In the genomic region with DNA sequence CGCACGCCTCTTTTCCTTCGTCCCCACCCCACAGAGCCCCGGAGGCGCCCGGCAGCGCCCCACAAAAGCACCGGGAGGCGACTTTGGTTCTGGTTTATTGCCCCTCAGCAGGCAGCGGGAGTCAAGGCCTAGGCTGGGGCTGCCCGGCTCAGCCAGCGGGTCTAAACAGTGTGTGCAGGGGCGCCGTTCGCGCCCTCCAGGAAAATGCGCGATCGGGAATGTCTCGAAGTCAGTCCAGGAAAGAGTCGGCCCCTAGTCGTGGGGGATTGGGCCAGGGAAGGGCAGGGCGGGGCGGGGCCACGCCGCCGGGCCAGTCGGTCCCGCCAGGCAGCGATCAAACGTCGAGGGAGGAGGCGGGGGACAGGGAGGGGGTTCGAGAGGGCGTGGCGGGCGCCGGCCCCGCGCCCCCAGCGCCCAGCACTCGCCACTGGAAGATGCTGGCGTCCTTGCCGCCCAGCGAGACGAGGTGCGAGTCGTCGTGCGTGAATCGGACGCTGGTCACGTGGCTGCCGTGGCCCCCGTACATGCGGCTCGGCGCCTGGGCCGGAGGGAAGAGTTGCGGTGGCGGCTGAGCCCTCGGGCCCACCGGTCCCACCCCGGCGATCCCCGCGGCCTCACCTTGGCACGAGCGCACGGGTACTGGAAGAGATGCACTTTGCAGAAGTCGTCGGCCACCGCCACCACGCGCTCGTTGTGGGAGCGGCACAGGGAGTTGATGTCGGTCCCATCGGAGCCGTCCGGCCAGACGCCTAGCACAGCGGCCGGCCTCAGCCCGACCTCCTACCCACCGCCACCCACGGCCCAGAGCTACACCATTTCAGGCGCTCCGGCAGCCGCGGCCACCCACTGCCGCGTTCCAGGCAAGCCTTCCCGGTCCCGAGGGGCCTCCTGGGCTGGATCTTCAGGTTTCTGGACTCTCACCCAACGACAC, we compare ENCODE assay signal across 7 cellular contexts. TPM values are rescaled to one million over a fixed set of nuclear protein-coding genes. Genes with fewer than 3 reads are reported as not detected.
A peak's percentile ranks its signal among the peaks of the same experiment; 100 is the strongest.
DNase-seq lines count a peak whose midpoint lies in the region; ATAC-seq and TF ChIP-seq lines count a peak whose summit lies in the region.

No MANE protein-coding gene starts in this region.

- no peaks in the 10 kb centered on the region for H3K27me3 Mint-ChIP-seq in activated B cell treated with CpG ODN at 0.5 μM for 24 hours

- intact Hi-C loops in activated B cell treated with CpG ODN at 0.5 μM for 24 hours (cut with micrococcal nuclease) = loop anchor here (1.0 to 2.0 kb wide), 4 partner anchors 10 to 46 kb away; a partner anchor contains a TSS
- intact Hi-C loops in esophagus muscularis mucosa (cut with DNase I) = no loop called here
- intact Hi-C loops in upper lobe of right lung (cut with DNase I) = no loop called here

- no peaks in the 10 kb centered on the region for H3K27me3 ChIP-seq in esophagus muscularis mucosa
- H3K27me3 ChIP-seq in mucosa of rectum (ENCODE audit: control insufficient read depth in 2 of 2, insufficient read depth in 2 of 2, low read length in 2 of 2) = no peaks in the 10 kb centered on the region
- H3K27me3 ChIP-seq in upper lobe of right lung = no peaks in the 10 kb centered on the region

- TF ChIP-seq CTCF in activated B cell treated with CpG ODN at 0.5 μM for 24 hours (IDR thresholded peaks at IDR 0.05) (no peak), esophagus muscularis mucosa (IDR thresholded peaks at IDR 0.05) (peak in 2 of 3 experiments; percentile 24 to 32), upper lobe of right lung (IDR thresholded peaks at IDR 0.05) (no peak)

- H3K4me1 ChIP-seq in esophagus muscularis mucosa (peaks cover 33 to 63% (median 42%) of the 10 kb centered on the region in 4 donors), mucosa of rectum (ENCODE audit: control insufficient read depth in 2 of 2, insufficient read depth in 2 of 2, low read length in 2 of 2) (peaks cover 25 to 27% of the 10 kb centered on the region in 2 donors), upper lobe of right lung (peaks cover 25% of the 10 kb centered on the region)

- H3K9me3 Mint-ChIP-seq in activated B cell treated with CpG ODN at 0.5 μM for 24 hours = peaks cover 2% of the 10 kb centered on the region

- H3K9me3 ChIP-seq in esophagus muscularis mucosa = no peaks in the 10 kb centered on the region
- no peaks in the 10 kb centered on the region for H3K9me3 ChIP-seq in mucosa of rectum (ENCODE audit: control insufficient read depth in 2 of 2, low read length in 2 of 2)
- H3K9me3 ChIP-seq in upper lobe of right lung = no peaks in the 10 kb centered on the region

- POLR2A ChIA-PET in activated B cell treated with CpG ODN at 0.5 μM for 24 hours (lab: Charles Lee) = interaction anchor here (0.5 to 8.2 kb wide), 37 partner anchors 9 to 279 kb away, joined by 3 to 246 read pairs (median 8); a partner anchor contains a TSS

- H3K9ac ChIP-seq in mucosa of rectum (ENCODE audit: low read depth in 1 of 2, low read length in 2 of 2) = peak overlapping the region; percentile 70 to 95

- CTCF ChIA-PET in activated B cell treated with CpG ODN at 0.5 μM for 24 hours (lab: Charles Lee) = interaction anchor here (0.7 to 2.4 kb wide), 6 partner anchors 9 to 262 kb away, joined by 3 to 13 read pairs (median 6); a partner anchor contains a TSS

- H3K27ac Mint-ChIP-seq in activated B cell treated with CpG ODN at 0.5 μM for 24 hours = peak overlapping the region; percentile 97

- DNase-seq in NCI-H1092 (lab: John Stamatoyannopoulos, UW) = peak; percentile 73
- DNase-seq in activated B cell treated with CpG ODN at 0.5 μM for 24 hours = peak; percentile 46
- DNase-seq in esophagus muscularis mucosa (ENCODE audit: extremely low spot score) = no peak
- peak; percentile 85 for DNase-seq in upper lobe of right lung

- peak; percentile 32 for TF ChIP-seq POLR2A in GM10847 (IDR thresholded peaks at IDR 0.05; ENCODE audit: extremely low read depth, insufficient read length)
- no peak for TF ChIP-seq POLR2A in esophagus muscularis mucosa (IDR thresholded peaks at IDR 0.05; ENCODE audit: low read depth)

- TF ChIP-seq EP300 in esophagus muscularis mucosa (IDR thresholded peaks at IDR 0.05) = no peak

- peak overlapping the region; percentile 92 for H3K4me3 Mint-ChIP-seq in activated B cell treated with CpG ODN at 0.5 μM for 24 hours

- ATAC-seq in activated B cell treated with CpG ODN at 0.5 μM for 24 hours (ENCODE audit: low read depth) = peak; percentile 2
- ATAC-seq in upper lobe of right lung = peak; percentile 54
- ATAC-seq in HG02588 (IDR thresholded peaks at IDR 0.05; ENCODE audit: unreplicated experiment) = no peak

- H3K4me3 ChIP-seq in esophagus muscularis mucosa (peak overlapping the region; percentile 67 to 100 (median 94)), mucosa of rectum (ENCODE audit: low read length in 2 of 2) (peak overlapping the region; percentile 90 to 94), upper lobe of right lung (peak overlapping the region; percentile 100)

- H3K27ac ChIP-seq in esophagus muscularis mucosa (replicated peaks in 1 of 4) = peak overlapping the region; percentile 90 to 99 (median 98)
- H3K27ac ChIP-seq in mucosa of rectum (ENCODE audit: low read depth in 2 of 2, low read length in 2 of 2) = peak overlapping the region; percentile 83 to 96
- H3K27ac ChIP-seq in upper lobe of right lung = peak overlapping the region; percentile 98

- H3K4me1 Mint-ChIP-seq in activated B cell treated with CpG ODN at 0.5 μM for 24 hours = peaks cover 43% of the 10 kb centered on the region

- H3K36me3 Mint-ChIP-seq in activated B cell treated with CpG ODN at 0.5 μM for 24 hours (ENCODE audit: low read depth) = peaks cover 69% of the 10 kb centered on the region

- 11% methylated on average over 91 of the region's 96 CpGs for WGBS in esophagus muscularis mucosa

- H3K36me3 ChIP-seq in esophagus muscularis mucosa = peaks cover 25 to 48% (median 43%) of the 10 kb centered on the region in 4 donors
- H3K36me3 ChIP-seq in mucosa of rectum (ENCODE audit: control insufficient read depth in 2 of 2, insufficient read depth in 2 of 2, low read length in 2 of 2) = peaks cover 17 to 24% of the 10 kb centered on the region in 2 donors
- H3K36me3 ChIP-seq in upper lobe of right lung = peaks cover 45% of the 10 kb centered on the region

RNA-seq across cellular contexts. Expression of a gene that starts 0.7 kb away (rescaled TPM):
- total RNA-seq in activated B cell treated with CpG ODN at 0.5 μM for 24 hours (170 and 175 TPM in 2 replicates), esophagus muscularis mucosa (10 to 100 TPM; 60.2 to 91.4 (median 88.3) TPM), upper lobe of right lung (75.0 TPM)

RNA-seq across cellular contexts. Expression of a gene that starts 10.2 kb away (rescaled TPM):
- total RNA-seq in activated B cell treated with CpG ODN at 0.5 μM for 24 hours (115 and 128 TPM in 2 replicates), esophagus muscularis mucosa (10 to 100 TPM; 27.0 to 33.6 (median 29.0) TPM), upper lobe of right lung (91.1 TPM)

RNA-seq across cellular contexts. Expression of a gene that starts 10.7 kb away (rescaled TPM):
- 0.89 and 2.6 TPM in 2 replicates for total RNA-seq in activated B cell treated with CpG ODN at 0.5 μM for 24 hours
- total RNA-seq in esophagus muscularis mucosa = 10 to 100 TPM in 2 of 4 donors, 1 to 10 TPM in 2; 3.7 to 11.9 (median 10.1) TPM
- total RNA-seq in upper lobe of right lung = 5.2 TPM

RNA-seq across cellular contexts. Expression of a gene that starts 11.1 kb away (rescaled TPM):
- total RNA-seq in activated B cell treated with CpG ODN at 0.5 μM for 24 hours (27.8 and 30.9 TPM in 2 replicates), esophagus muscularis mucosa (1 to 10 TPM; 4.2 to 8.0 (median 6.0) TPM), upper lobe of right lung (17.6 TPM)

RNA-seq across cellular contexts. Expression of a gene that starts 19.4 kb away (rescaled TPM):
- total RNA-seq in activated B cell treated with CpG ODN at 0.5 μM for 24 hours = 48.8 and 56.6 TPM in 2 replicates
- total RNA-seq in esophagus muscularis mucosa = 10 to 100 TPM; 20.3 to 33.3 (median 22.1) TPM
- 40.1 TPM for total RNA-seq in upper lobe of right lung

Comparison
In these comparisons a context has a peak if more than half of its experiments do, and no peak if none do; other contexts are left out.
1. CTCF ChIP-seq: peak in esophagus muscularis mucosa (2 of 3); none in activated B cell treated with CpG ODN at 0.5 μM for 24 hours (single experiment) and upper lobe of right lung (single experiment).
2. Peak in every context shown above with its lines, with median percentiles within 50 percentile points of each other: H3K27ac ChIP-seq and H3K4me3 ChIP-seq.